In genomic region chr15:78658823-78659222, GRCh38 we compare ENCODE assay signal across 41 cellular contexts. TPM values are rescaled to one million over a fixed set of nuclear protein-coding genes. Genes with fewer than 3 reads are reported as not detected.
"Had no signal": no experiment of that assay in that cellular context is flagged by ENCODE, and none has a peak within 500 bp of the region (broad histone marks: within the 10 kb centered on the region; RNA-seq: fewer than 3 reads in every experiment).

No MANE protein-coding gene starts in this region.

- H3K36me3 ChIP-seq: MG63 had no signal

- H3K9me3 ChIP-seq: MG63 had no signal

- H3K4me3 ChIP-seq: MG63 had no signal

- H3K27me3 ChIP-seq: MG63 had no signal

- DNase-seq: Karpas-422, Kasumi-1, MG63, MM.1S, MV-4-11, NCI-H1048, NCI-H1092, NCI-H1092 treated with DMSO at 0.1 percent for 48 hours, NCI-H1105, NCI-H1105 treated with DMSO at 0.1 percent for 48 hours, NCI-H1417, NCI-H1417 treated with DMSO at 0.1 percent for 48 hours, NCI-H1436, NCI-H1436 treated with DMSO at 0.1 percent for 48 hours, NCI-H146, NCI-H1694, NCI-H1694 treated with DMSO at 0.1 percent for 48 hours, NCI-H187, NCI-H187 treated with DMSO at 0.1 percent for 48 hours, NCI-H1930, NCI-H2029, NCI-H2029 treated with DMSO at 0.1 percent for 48 hours, NCI-H2081, NCI-H2081 treated with DMSO at 0.1 percent for 48 hours, NCI-H2107, NCI-H2171, NCI-H2171 treated with DMSO at 0.1 percent for 48 hours, NCI-H2227 treated with DMSO at 0.1 percent for 48 hours, NCI-H226, NCI-H345, NCI-H446, NCI-H446 treated with DMSO at 0.1 percent for 48 hours, NCI-H510A, NCI-H510A treated with DMSO at 0.1 percent for 48 hours, NCI-H524, NCI-H524 treated with DMSO at 0.1 percent for 48 hours, NCI-H526 had no signal

RNA-seq across cellular contexts. Expression of gene CHRNB4, which starts 17.8 kb away (rescaled TPM):
- total RNA-seq: LHCN-M2, M059J, MCF 10A had no signal

RNA-seq across cellular contexts. Expression of gene CHRNA3, which starts 38.0 kb away (rescaled TPM):
- total RNA-seq: LHCN-M2, M059J, MCF 10A, NCI-H460 had no signal
